ENCODE assay signal across 8 cellular contexts in the genomic region with DNA sequence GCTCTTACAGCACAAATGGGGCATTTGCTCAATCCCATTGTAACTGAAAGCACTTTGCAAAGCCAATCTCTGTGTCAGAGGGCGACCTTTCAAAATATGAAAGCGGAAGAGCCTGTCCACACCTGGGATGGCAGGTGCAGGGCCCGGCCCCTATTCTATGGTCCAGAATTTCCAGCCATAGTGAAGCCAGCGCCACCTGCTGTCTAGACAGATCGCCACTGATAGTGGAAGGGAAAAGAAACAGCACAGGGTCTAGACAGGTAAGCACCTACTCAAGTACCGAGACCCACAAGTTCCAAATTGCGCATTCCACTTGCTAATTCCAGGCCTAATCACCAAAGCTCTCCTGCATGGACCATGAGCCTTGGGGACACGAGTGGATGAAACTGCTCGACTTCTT.
A peak's percentile ranks its signal among the peaks of the same experiment; 100 is the strongest.
DNase-seq lines count a peak whose midpoint lies in the region; ATAC-seq and TF ChIP-seq lines count a peak whose summit lies in the region.

No MANE protein-coding gene starts in this region.

- 49% methylated on average over 9 of the region's 9 CpGs for WGBS in hepatocyte (ENCODE audit: low lambda C conversion rate, missing lambda C conversion rate)
- 48 to 60% methylated on average over 9 of the region's 9 CpGs for WGBS in lower leg skin, 2 donors

- CTCF ChIA-PET in Caco-2 (lab: Charles Lee), result interaction anchor here (2.7 kb wide), 1 partner anchor 446 kb away, joined by 10 read pairs; no protein-coding TSS in a partner anchor
- CTCF ChIA-PET in activated CD4-positive, alpha-beta memory T cell treated with anti-CD3 and anti-CD28 coated beads for 36 hours (lab: Charles Lee), result interaction anchor here (0.6 kb wide), 1 partner anchor 380 kb away, joined by 3 read pairs; no protein-coding TSS in a partner anchor

- H3K4me1 Mint-ChIP-seq in Caco-2 (ENCODE audit: low read depth, unreplicated experiment), result no peaks in the 10 kb centered on the region
- H3K4me1 Mint-ChIP-seq in activated CD4-positive, alpha-beta memory T cell treated with anti-CD3 and anti-CD28 coated beads for 36 hours (ENCODE audit: low read depth), result no peaks in the 10 kb centered on the region

- no peak overlapping the region for H3K4me2 ChIP-seq in hepatocyte

- intact Hi-C loops in Caco-2 (cut with micrococcal nuclease; ENCODE audit: unreplicated experiment) (loop anchor here (1.0 kb wide), 2 partner anchors 103 to 265 kb away; no protein-coding TSS in a partner anchor), lower leg skin (cut with DNase I; ENCODE audit: low total_unique reads) (loop anchor here (10.0 kb wide), 1 partner anchor 107 kb away; no protein-coding TSS in a partner anchor)
- intact Hi-C loops in activated CD4-positive, alpha-beta memory T cell treated with anti-CD3 and anti-CD28 coated beads for 36 hours (cut with micrococcal nuclease), result loop anchor here (10.0 kb wide), 1 partner anchor 587 kb away; no protein-coding TSS in a partner anchor

- H3K27me3 ChIP-seq in Caco-2 (replicated peaks; ENCODE audit: control insufficient read depth, insufficient read depth, low read length), result no peaks in the 10 kb centered on the region
- H3K27me3 ChIP-seq in hepatocyte, result no peaks in the 10 kb centered on the region

- H3K27ac ChIP-seq in hepatocyte, result no peak overlapping the region

- H4K20me1 ChIP-seq in hepatocyte (ENCODE audit: insufficient read depth, poor library complexity, severe bottlenecking), result no peaks in the 10 kb centered on the region

- H3K4me3 ChIP-seq in Caco-2 (ENCODE audit: low read depth, low read length), result no peak overlapping the region
- no peak overlapping the region for H3K4me3 ChIP-seq in hepatocyte
- H3K4me3 ChIP-seq in lower leg skin (ENCODE audit: low read depth, poor library complexity, severe bottlenecking), result no peak overlapping the region

- ATAC-seq in GM19351 (IDR thresholded peaks at IDR 0.05; ENCODE audit: unreplicated experiment), result peak; percentile 86
- ATAC-seq in HG02884 (IDR thresholded peaks at IDR 0.05; ENCODE audit: unreplicated experiment), result no peak

- no peak for TF ChIP-seq POLR2A in lower leg skin (IDR thresholded peaks at IDR 0.05)

- BruUV-seq in Caco-2 (replicated peaks; lab: Mats Ljungman, UMichigan), result no TSS peak

- H3K9me2 ChIP-seq in hepatocyte (replicated peaks; ENCODE audit: insufficient read depth), result no peaks in the 10 kb centered on the region

- TF ChIP-seq CTCF in Caco-2 (IDR thresholded peaks at IDR 0.05; ENCODE audit: insufficient read depth in 1 of 2, low read depth in 1 of 2, low read length in 1 of 2, severe bottlenecking in 1 of 2, unreplicated experiment in 1 of 2), result peak; percentile 60 to 82
- peak; percentile 61 for TF ChIP-seq CTCF in hepatocyte (IDR thresholded peaks at IDR 0.05; ENCODE audit: poor library complexity)
- no peak for TF ChIP-seq CTCF in lower leg skin (IDR thresholded peaks at IDR 0.05)

- no peaks in the 10 kb centered on the region for H3K79me2 ChIP-seq in hepatocyte

- H3K36me3 ChIP-seq in Caco-2 (ENCODE audit: control insufficient read depth, insufficient read depth, low read length) (no peaks in the 10 kb centered on the region), hepatocyte (replicated peaks; ENCODE audit: insufficient read depth, low read depth) (no peaks in the 10 kb centered on the region)

- H3K27me3 Mint-ChIP-seq in Caco-2 (ENCODE audit: insufficient read depth, unreplicated experiment), result peaks cover 8% of the 10 kb centered on the region
- H3K27me3 Mint-ChIP-seq in activated CD4-positive, alpha-beta memory T cell treated with anti-CD3 and anti-CD28 coated beads for 36 hours, result no peaks in the 10 kb centered on the region

- H3K9me3 ChIP-seq in Caco-2, result no peaks in the 10 kb centered on the region
- H3K9me3 ChIP-seq in hepatocyte (ENCODE audit: low read depth), result no peaks in the 10 kb centered on the region

- no peak overlapping the region for H3K27ac Mint-ChIP-seq in Caco-2 (ENCODE audit: unreplicated experiment)
- no peak overlapping the region for H3K27ac Mint-ChIP-seq in activated CD4-positive, alpha-beta memory T cell treated with anti-CD3 and anti-CD28 coated beads for 36 hours

- H3K9me3 Mint-ChIP-seq in Caco-2 (ENCODE audit: unreplicated experiment), result no peaks in the 10 kb centered on the region
- no peaks in the 10 kb centered on the region for H3K9me3 Mint-ChIP-seq in activated CD4-positive, alpha-beta memory T cell treated with anti-CD3 and anti-CD28 coated beads for 36 hours

- POLR2A ChIA-PET in Caco-2 (lab: Charles Lee), result no interaction called here
- POLR2A ChIA-PET in activated CD4-positive, alpha-beta memory T cell treated with anti-CD3 and anti-CD28 coated beads for 36 hours (lab: Charles Lee), result no interaction called here

- no peak overlapping the region for H3K4me3 Mint-ChIP-seq in Caco-2 (ENCODE audit: unreplicated experiment)
- H3K4me3 Mint-ChIP-seq in activated CD4-positive, alpha-beta memory T cell treated with anti-CD3 and anti-CD28 coated beads for 36 hours, result no peak overlapping the region

- DNase-seq in Caco-2 (peak; percentile 65 to 71), OCI-M1 (lab: John Stamatoyannopoulos, UW) (peak; percentile 46), hepatocyte (ENCODE audit: low spot score) (peak; percentile 64), lower leg skin (ENCODE audit: low spot score in 2 of 2) (no peak), 8988T (no peak)
- DNase-seq in activated CD4-positive, alpha-beta memory T cell treated with anti-CD3 and anti-CD28 coated beads for 36 hours, result no peak

- H3K36me3 Mint-ChIP-seq in Caco-2 (ENCODE audit: insufficient read depth, unreplicated experiment), result no peaks in the 10 kb centered on the region
- H3K36me3 Mint-ChIP-seq in activated CD4-positive, alpha-beta memory T cell treated with anti-CD3 and anti-CD28 coated beads for 36 hours, result no peaks in the 10 kb centered on the region

- H2AFZ ChIP-seq in hepatocyte, result no peak overlapping the region

- no peaks in the 10 kb centered on the region; the same call in 1 of the 2 replicates for H3K4me1 ChIP-seq in Caco-2
- no peaks in the 10 kb centered on the region for H3K4me1 ChIP-seq in hepatocyte (ENCODE audit: insufficient read depth)

Comparison
In these comparisons a context has a peak if more than half of its experiments do, and no peak if none do; other contexts are left out.
1. DNase-seq: peak in Caco-2 (2 of 2), OCI-M1 (single experiment) and hepatocyte (single experiment); none in lower leg skin (0 of 2), 8988T (single experiment) and activated CD4-positive, alpha-beta memory T cell treated with anti-CD3 and anti-CD28 coated beads for 36 hours (single experiment).
2. CTCF ChIP-seq: peak in Caco-2 (2 of 2) and hepatocyte (single experiment); none in lower leg skin (0 of 3).